ENCODE assay signal across 8 cellular contexts in genomic region chr12:56189918-56190694, GRCh38. TPM values are rescaled to one million over a fixed set of nuclear protein-coding genes. Genes with fewer than 3 reads are reported as not detected.
DNase-seq lines count a peak whose midpoint lies in the region; ATAC-seq and TF ChIP-seq lines count a peak whose summit lies in the region.

No MANE protein-coding gene starts in this region.

- peak overlapping the region; percentile 99 for H3K4me3 Mint-ChIP-seq in WTC11

- peak overlapping the region; percentile 91 for H3K4me2 ChIP-seq in mammary epithelial cell (ENCODE audit: insufficient read depth, low read depth, low read length)

- no peaks in the 10 kb centered on the region for H4K20me1 ChIP-seq in mammary epithelial cell (ENCODE audit: insufficient read depth, low read length)

- intact Hi-C loops in mammary epithelial cell (cut with micrococcal nuclease), result loop anchor here (1.0 to 5.0 kb wide), 5 partner anchors 64 to 452 kb away; no protein-coding TSS in a partner anchor

- dilution Hi-C loops in mammary epithelial cell (cut with HindIII; ENCODE audit: low sequenced_read_pairs), result loop anchor here (5.0 kb wide), 1 partner anchor 433 kb away; no protein-coding TSS in a partner anchor

- peaks cover 32% of the 10 kb centered on the region for H3K79me2 ChIP-seq in mammary epithelial cell (ENCODE audit: insufficient read depth, low read length)

- H3K27ac ChIP-seq in mammary epithelial cell (ENCODE audit: insufficient read depth, low read depth, low read length), result peak overlapping the region; percentile 56
- H3K27ac ChIP-seq in skin epidermis, result peak overlapping the region; percentile 37 to 98 (median 91)

- no peaks in the 10 kb centered on the region for H3K27me3 ChIP-seq in mammary epithelial cell (ENCODE audit: insufficient read depth, low read length)

- CTCF ChIA-PET in WTC11 (lab: Charles Lee) (interaction anchor here (0.7 to 5.2 kb wide), 57 partner anchors 9 to 453 kb away, joined by 3 to 95 read pairs (median 5); partner anchors contain the start of genes ANKRD52, CNPY2, COQ10A and ERBB3), mammary epithelial cell (lab: Charles Lee; ENCODE audit: low non-redundant PET) (interaction anchor here (0.7 to 1.5 kb wide), 7 partner anchors 31 to 452 kb away, joined by 3 to 39 read pairs (median 5); partner anchors contain the start of genes ESYT1, RNF41 and ZC3H10)

- peaks cover 18% of the 10 kb centered on the region for H3K4me1 ChIP-seq in mammary epithelial cell (ENCODE audit: insufficient read depth, low read length)

- 2% methylated on average over 37 of the region's 42 CpGs for WGBS in mammary epithelial cell (ENCODE audit: low coverage, missing lambda C conversion rate)

- H3K27ac Mint-ChIP-seq in WTC11, result peak overlapping the region; percentile 96

- H3K27me3 Mint-ChIP-seq in WTC11 (ENCODE audit: low read depth), result peaks cover 3% of the 10 kb centered on the region; the same call in 1 of the 2 replicates

- in situ Hi-C loops in mammary epithelial cell (cut with MboI; ENCODE audit: low sequenced_read_pairs in 2 of 2), result no loop called here

- TF ChIP-seq CTCF in WTC11 (IDR thresholded peaks at IDR 0.05), result no peak
- no peak for TF ChIP-seq CTCF in mammary epithelial cell (conservative IDR thresholded peaks at IDR 0.05 in 1 of 2, IDR thresholded peaks at IDR 0.05 in 1 of 2; ENCODE audit: extremely low read depth in 1 of 2, insufficient read depth in 1 of 2, low read depth in 1 of 2, low read length in 2 of 2)

- H3K4me3 ChIP-seq in mammary epithelial cell (replicated peaks in 1 of 3; ENCODE audit: insufficient read depth in 1 of 3, low read depth in 2 of 3, low read length in 3 of 3) (peak overlapping the region; percentile 69 to 83 (median 71)), skin epidermis (peak overlapping the region; percentile 47 to 95 (median 85))

- H3K4me1 Mint-ChIP-seq in WTC11, result peaks cover 30% of the 10 kb centered on the region

- no TSS peak for BruUV-seq in mammary epithelial cell (replicated peaks; lab: Mats Ljungman, UMichigan)

- H2AFZ ChIP-seq in mammary epithelial cell (ENCODE audit: low read depth, low read length), result peak overlapping the region; percentile 99

- no peaks in the 10 kb centered on the region for H3K9me3 ChIP-seq in mammary epithelial cell (replicated peaks; ENCODE audit: insufficient read depth, low read length)

- no peaks in the 10 kb centered on the region for H3K9me3 Mint-ChIP-seq in WTC11

- H3K9ac ChIP-seq in mammary epithelial cell (ENCODE audit: insufficient read depth, low read length), result peak overlapping the region; percentile 87

- TF ChIP-seq POLR2A in GM18505 (IDR thresholded peaks at IDR 0.05; ENCODE audit: borderline replicate concordance, extremely low read depth, insufficient read depth, insufficient read length), result peak; percentile 37

- peaks cover 3% of the 10 kb centered on the region for H3K36me3 ChIP-seq in mammary epithelial cell (ENCODE audit: insufficient read depth, low read length)

- peaks cover 19% of the 10 kb centered on the region for H3K36me3 Mint-ChIP-seq in WTC11

- POLR2A ChIA-PET in WTC11 (lab: Charles Lee), result interaction anchor here (0.6 to 3.3 kb wide), 21 partner anchors 9 to 921 kb away, joined by 3 to 30 read pairs (median 4); partner anchors contain the start of genes ANKRD52, CNPY2, COQ10A and ERBB3

- DNase-seq in NCI-H2196 (lab: John Stamatoyannopoulos, UW; ENCODE audit: unreplicated experiment) (peak; percentile 86), WTC11 (ENCODE audit: low spot score) (peak; percentile 96), mammary epithelial cell (peak; percentile 87), iPS-NIHi7 (ENCODE audit: extremely low spot score) (peak; percentile 77)

- peak; percentile 38 for ATAC-seq in GM18505 (IDR thresholded peaks at IDR 0.05; ENCODE audit: unreplicated experiment)
- peak; percentile 31 for ATAC-seq in HG03066 (IDR thresholded peaks at IDR 0.05; ENCODE audit: low read depth, unreplicated experiment)
- peak; percentile 54 for ATAC-seq in WTC11
- no peak for ATAC-seq in GM19324 (IDR thresholded peaks at IDR 0.05; ENCODE audit: low FRiP score, unreplicated experiment)

TF ChIP-seq in WTC11, 78 proteins besides CTCF, POLR2A, EP300 and RAD21 (continues in another document):
- 0 out of 2 replicates have a peak, but pooled peaks have one; percentile 66 for TF ChIP-seq GABPB1 (CRISPR knock-in tag; IDR thresholded peaks at IDR 0.05)
- no peak for TF ChIP-seq TP53 (CRISPR knock-in tag; IDR thresholded peaks at IDR 0.05)
- 0 out of 2 replicates have a peak, but pooled peaks have one; percentile 21 for TF ChIP-seq E2F5 (CRISPR knock-in tag; IDR thresholded peaks at IDR 0.05)
- peak; percentile 33; the same call in 1 of the 2 replicates for TF ChIP-seq MAX (CRISPR knock-in tag; IDR thresholded peaks at IDR 0.05)
- TF ChIP-seq ZNF423 (CRISPR knock-in tag; IDR thresholded peaks at IDR 0.05), result no peak
- peak; percentile 37; the same call in 1 of the 2 replicates for TF ChIP-seq SP1 (CRISPR knock-in tag; conservative IDR thresholded peaks at IDR 0.05)
- TF ChIP-seq NR1H2 (CRISPR knock-in tag; IDR thresholded peaks at IDR 0.05), result 0 out of 2 replicates have a peak, but pooled peaks have one; percentile 27
- no peak for TF ChIP-seq ZNF671 (CRISPR knock-in tag; IDR thresholded peaks at IDR 0.05)
- TF ChIP-seq FOXP4 (CRISPR knock-in tag; IDR thresholded peaks at IDR 0.05), result peak; percentile 69; the same call in 1 of the 2 replicates
- no peak for TF ChIP-seq ZBTB43 (CRISPR knock-in tag; IDR thresholded peaks at IDR 0.05)
- TF ChIP-seq FOXK1 (CRISPR knock-in tag; IDR thresholded peaks at IDR 0.05), result 0 out of 2 replicates have a peak, but pooled peaks have one; percentile 36
- 0 out of 2 replicates have a peak, but pooled peaks have one; percentile 37 for TF ChIP-seq ATF1 (CRISPR knock-in tag; IDR thresholded peaks at IDR 0.05)

RNA-seq across cellular contexts. Expression of gene SMARCC2, which starts 0.8 kb away (rescaled TPM):
- total RNA-seq in WTC11 (2021), result 72.8 to 77.9 TPM (median 76.8 TPM) in 3 replicates
- 10 to 100 TPM; 28.7 to 61.6 TPM for total RNA-seq in mammary epithelial cell
- 31.7 TPM for polyA plus RNA-seq in mammary epithelial cell
- polyA minus RNA-seq in mammary epithelial cell, result 88.2 TPM

RNA-seq across cellular contexts. Expression of gene RNF41, which starts 31.6 kb away (rescaled TPM):
- total RNA-seq in WTC11 (2021), result 45.5 to 57.4 TPM (median 48.7 TPM) in 3 replicates
- total RNA-seq in mammary epithelial cell, result 100 to 1,000 TPM in 1 of 2 donors, 10 to 100 TPM in 1; 66.8 to 151 TPM
- 51.7 TPM for polyA plus RNA-seq in mammary epithelial cell
- polyA minus RNA-seq in mammary epithelial cell, result 115 TPM

RNA-seq across cellular contexts. Expression of gene MYL6, which starts 31.9 kb away (rescaled TPM):
- total RNA-seq in WTC11 (2021) (835 to 932 TPM (median 844 TPM) in 3 replicates), mammary epithelial cell (1,000 to 10,000 TPM in 1 of 2 donors, 100 to 1,000 TPM in 1; 732 to 1,042 TPM)
- polyA plus RNA-seq in mammary epithelial cell, result 3,180 TPM
- 913 TPM for polyA minus RNA-seq in mammary epithelial cell

RNA-seq across cellular contexts. Expression of gene NABP2, which starts 34.0 kb away (rescaled TPM):
- total RNA-seq in WTC11 (2021), result 42.7 to 47.9 TPM (median 47.5 TPM) in 3 replicates
- total RNA-seq in mammary epithelial cell, result 10 to 100 TPM; 18.3 to 37.5 TPM
- 61.2 TPM for polyA plus RNA-seq in mammary epithelial cell
- polyA minus RNA-seq in mammary epithelial cell, result 25.3 TPM

RNA-seq across cellular contexts. Expression of gene MYL6B, which starts 37.7 kb away (rescaled TPM):
- 171 to 180 TPM (median 173 TPM) in 3 replicates for total RNA-seq in WTC11 (2021)
- total RNA-seq in mammary epithelial cell, result 10 to 100 TPM; 24.7 to 57.1 TPM
- polyA plus RNA-seq in mammary epithelial cell, result 50.1 TPM
- 32.8 TPM for polyA minus RNA-seq in mammary epithelial cell
